In genomic region chr5:153153086-153153485, GRCh38 we compare ENCODE assay signal across 27 cellular contexts.
DNase-seq lines count a peak whose midpoint lies in the region; ATAC-seq and TF ChIP-seq lines count a peak whose summit lies in the region.
"Had no signal": no experiment of that assay in that cellular context is flagged by ENCODE, and none has a peak within 500 bp of the region (broad histone marks: within the 10 kb centered on the region; RNA-seq: fewer than 3 reads in every experiment).

No MANE protein-coding gene starts in this region.

- no peak overlapping the region for H3K27ac Mint-ChIP-seq in MCF 10A (ENCODE audit: low read depth, unreplicated experiment)
- H3K27ac Mint-ChIP-seq: CD4-positive, alpha-beta T cell; effector memory CD8-positive, alpha-beta T cell; GM23338; natural killer cell treated with Interleukin-12 subunit alpha and Interleukin-12 subunit beta and Interleukin-15 and Interleukin-18, amount 100 ng/mL, for 72 hours; T-helper 17 cell; type B pancreatic cell had no signal

- BruUV-seq in MCF 10A (replicated peaks; lab: Mats Ljungman, UMichigan) = no TSS peak

- H3K27me3 Mint-ChIP-seq in MCF 10A (ENCODE audit: insufficient read depth, unreplicated experiment) = no peaks in the 10 kb centered on the region
- H3K27me3 Mint-ChIP-seq: CD4-positive, alpha-beta T cell; effector memory CD8-positive, alpha-beta T cell; natural killer cell treated with Interleukin-12 subunit alpha and Interleukin-12 subunit beta and Interleukin-15 and Interleukin-18, amount 100 ng/mL, for 72 hours; T-helper 17 cell had no signal

- no peaks in the 10 kb centered on the region for H3K4me1 ChIP-seq in breast epithelium
- no peaks in the 10 kb centered on the region for H3K4me1 ChIP-seq in uterus
- H3K4me1 ChIP-seq: A549, stomach had no signal

- no peak overlapping the region for H3K4me3 Mint-ChIP-seq in MCF 10A (ENCODE audit: unreplicated experiment)
- H3K4me3 Mint-ChIP-seq: CD4-positive, alpha-beta T cell; effector memory CD8-positive, alpha-beta T cell; GM23338; natural killer cell treated with Interleukin-12 subunit alpha and Interleukin-12 subunit beta and Interleukin-15 and Interleukin-18, amount 100 ng/mL, for 72 hours; T-helper 17 cell; type B pancreatic cell had no signal

- H3K4me1 Mint-ChIP-seq in MCF 10A (ENCODE audit: insufficient read depth, unreplicated experiment) = peaks cover 18% of the 10 kb centered on the region
- H3K4me1 Mint-ChIP-seq: GM23338, T-helper 17 cell had no signal

- TF ChIP-seq CTCF in MCF 10A (IDR thresholded peaks at IDR 0.05; ENCODE audit: unreplicated experiment) (no peak), breast epithelium (IDR thresholded peaks at IDR 0.05) (no peak), fibroblast of villous mesenchyme (IDR thresholded peaks at IDR 0.05; ENCODE audit: insufficient read depth, low read depth, low read length) (no peak), uterus (IDR thresholded peaks at IDR 0.05) (no peak)

- H3K27me3 ChIP-seq in breast epithelium (no peaks in the 10 kb centered on the region), uterus (no peaks in the 10 kb centered on the region)
- H3K27me3 ChIP-seq: stomach had no signal

- H3K36me3 ChIP-seq in breast epithelium (no peaks in the 10 kb centered on the region), uterus (no peaks in the 10 kb centered on the region)
- H3K36me3 ChIP-seq: stomach had no signal

- CTCF ChIA-PET in MCF 10A (lab: Yijun Ruan, JAX) = interaction anchor here (0.6 to 1.2 kb wide), 3 partner anchors 593 to 661 kb away, joined by 3 to 6 read pairs (median 4); no protein-coding TSS in a partner anchor

- POLR2A ChIA-PET in MCF 10A (lab: Yijun Ruan, JAX) = no interaction called here

- DNase-seq in MCF 10A (ENCODE audit: unreplicated experiment) = peak; percentile 59
- no peak for DNase-seq in breast epithelium (ENCODE audit: low spot score in 2 of 2)
- DNase-seq in fibroblast of villous mesenchyme (ENCODE audit: low read depth) = peak; percentile 60
- DNase-seq in stimulated activated naive CD8-positive, alpha-beta T cell treated with anti-CD3 and anti-CD28 coated beads, Interleukin-15, Interleukin-2, amounts not matched to agents 100 U/mL and 50 U/mL, for 24 hours = no peak
- DNase-seq in uterus = no peak
- DNase-seq in RPMI8226 = no peak
- DNase-seq: activated CD4-positive, alpha-beta T cell treated with anti-CD3 and anti-CD28 coated beads, Interleukin-2, amount 50 U/mL, for 4 hours; amniotic stem cell; CD4-positive, alpha-beta T cell; DMS79 treated with DMSO at 0.1 percent for 48 hours; effector memory CD8-positive, alpha-beta T cell; hypothalamus; NCI-H1105 treated with DMSO at 0.1 percent for 48 hours; NCI-H526; posterior cingulate gyrus; SIG-M5; stimulated activated CD4-positive, alpha-beta T cell treated with anti-CD3 and anti-CD28 coated beads, Interleukin-2, amount 100 ng/mL, for 48 hours; stomach; T-helper 17 cell had no signal

- H3K36me3 Mint-ChIP-seq in MCF 10A (ENCODE audit: insufficient read depth, unreplicated experiment) = no peaks in the 10 kb centered on the region
- H3K36me3 Mint-ChIP-seq: natural killer cell treated with Interleukin-12 subunit alpha and Interleukin-12 subunit beta and Interleukin-15 and Interleukin-18, amount 100 ng/mL, for 72 hours; type B pancreatic cell had no signal

- H3K4me3 ChIP-seq in breast epithelium (no peak overlapping the region), fibroblast of villous mesenchyme (ENCODE audit: low read depth, low read length) (no peak overlapping the region), uterus (no peak overlapping the region)
- H3K4me3 ChIP-seq: A549, GM23338, skin epidermis, stomach had no signal

- H3K27ac ChIP-seq in breast epithelium (no peak overlapping the region), uterus (no peak overlapping the region)
- H3K27ac ChIP-seq: A549, skin epidermis, stomach, VCaP had no signal

- H3K9me3 ChIP-seq in breast epithelium = no peaks in the 10 kb centered on the region
- no peaks in the 10 kb centered on the region for H3K9me3 ChIP-seq in uterus
- H3K9me3 ChIP-seq: A549 had no signal

- TF ChIP-seq POLR2A in breast epithelium (IDR thresholded peaks at IDR 0.05) (no peak), uterus (IDR thresholded peaks at IDR 0.05) (no peak)

- ATAC-seq in SK-N-SH treated with all-trans-retinoic acid at 6 μM for 48 hours (peak; percentile 44; the same call in 2 of the 3 replicates), HG03432 (IDR thresholded peaks at IDR 0.05; ENCODE audit: unreplicated experiment) (no peak)
- no peak for ATAC-seq in stimulated activated naive CD8-positive, alpha-beta T cell treated with anti-CD3 and anti-CD28 coated beads, Interleukin-15, Interleukin-2, amounts not matched to agents 100 U/mL and 50 U/mL, for 24 hours
- ATAC-seq: A549; effector memory CD8-positive, alpha-beta T cell; GM23338; natural killer cell treated with Interleukin-12 subunit alpha and Interleukin-12 subunit beta and Interleukin-15 and Interleukin-18, amount 100 ng/mL, for 72 hours; T-helper 17 cell had no signal

- H3K9me3 Mint-ChIP-seq in MCF 10A (ENCODE audit: unreplicated experiment) = no peaks in the 10 kb centered on the region
- H3K9me3 Mint-ChIP-seq: GM23338, type B pancreatic cell had no signal

- intact Hi-C loops in MCF 10A (cut with micrococcal nuclease) (no loop called here), breast epithelium (cut with DNase I; ENCODE audit: low total_unique reads) (no loop called here), uterus (cut with DNase I; ENCODE audit: low total_unique reads) (no loop called here)

TF ChIP-seq in SK-N-SH treated with all-trans-retinoic acid at 6 μM for 48 hours, 23 proteins besides CTCF, POLR2A, EP300 and RAD21:
- no peak for TF ChIP-seq PPARA (CRISPR knock-in tag; IDR thresholded peaks at IDR 0.05; ENCODE audit: borderline replicate concordance)

Comparison
In these comparisons a context has a peak if more than half of its experiments do, and no peak if none do; other contexts are left out.
1. DNase-seq: peak in MCF 10A (single experiment) and fibroblast of villous mesenchyme (single experiment); none in breast epithelium (0 of 2), stimulated activated naive CD8-positive, alpha-beta T cell treated with anti-CD3 and anti-CD28 coated beads, Interleukin-15, Interleukin-2, amounts not matched to agents 100 U/mL and 50 U/mL, for 24 hours (single experiment), uterus (0 of 2) and RPMI8226 (single experiment).